In the genomic region with DNA sequence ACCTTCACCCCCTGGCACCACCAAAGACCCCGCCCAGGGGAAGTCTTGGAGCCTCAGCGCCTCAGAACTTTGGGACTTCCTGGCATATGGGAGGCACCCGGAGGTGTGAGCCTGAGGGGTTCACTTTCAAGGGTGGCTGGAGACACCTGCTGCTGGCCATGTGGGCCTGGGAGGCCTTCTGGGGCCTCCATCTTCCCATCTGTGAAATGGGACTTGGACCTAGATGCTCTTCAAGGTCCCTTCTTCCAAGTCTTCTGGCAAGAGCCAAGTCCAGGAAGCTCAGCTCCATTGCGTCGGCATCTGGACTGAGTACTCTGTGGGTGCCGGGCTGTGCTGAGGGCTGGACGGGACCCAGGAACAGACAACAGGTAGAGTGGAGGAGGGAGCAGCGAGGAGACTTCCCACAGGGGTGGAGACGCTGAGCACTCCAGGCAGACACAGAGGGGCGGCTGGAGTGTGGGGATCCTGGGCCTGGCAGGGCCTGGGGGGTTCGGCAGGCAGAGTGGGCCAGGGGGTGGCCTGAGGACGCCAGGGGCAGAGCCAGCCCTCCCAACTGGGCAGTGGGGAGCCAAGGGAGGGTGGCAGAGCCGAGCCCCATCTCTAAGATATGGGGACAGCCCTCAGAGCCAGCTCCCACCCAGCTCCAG, we compare ENCODE assay signal across 14 cellular contexts. TPM values are rescaled to one million over a fixed set of nuclear protein-coding genes. Genes with fewer than 3 reads are reported as not detected.
DNase-seq lines count a peak whose midpoint lies in the region; ATAC-seq and TF ChIP-seq lines count a peak whose summit lies in the region.
"Had no signal": no experiment of that assay in that cellular context is flagged by ENCODE, and none has a peak within 500 bp of the region (broad histone marks: within the 10 kb centered on the region; RNA-seq: fewer than 3 reads in every experiment).

No MANE protein-coding gene starts in this region.

- H3K4me1 Mint-ChIP-seq in activated naive CD8-positive, alpha-beta T cell treated with anti-CD3 and anti-CD28 coated beads for 36 hours: peaks cover 47% of the 10 kb centered on the region
- peaks cover 37 to 58% of the 10 kb centered on the region in 2 donors for H3K4me1 Mint-ChIP-seq in natural killer cell

- ATAC-seq in natural killer cell (no peak), gastrocnemius medialis (no peak)

- H3K27me3 ChIP-seq in HL-60 (ENCODE audit: insufficient read depth, poor library complexity, severe bottlenecking) (no peaks in the 10 kb centered on the region), gastrocnemius medialis (no peaks in the 10 kb centered on the region)
- H3K27me3 ChIP-seq: sigmoid colon had no signal

- peak overlapping the region; percentile 69 for H3K4me3 Mint-ChIP-seq in activated naive CD8-positive, alpha-beta T cell treated with anti-CD3 and anti-CD28 coated beads for 36 hours
- peak overlapping the region; percentile 85 for H3K4me3 Mint-ChIP-seq in natural killer cell
- H3K4me3 Mint-ChIP-seq: brain had no signal

- no peaks in the 10 kb centered on the region for H3K27me3 Mint-ChIP-seq in activated naive CD8-positive, alpha-beta T cell treated with anti-CD3 and anti-CD28 coated beads for 36 hours
- H3K27me3 Mint-ChIP-seq in natural killer cell (ENCODE audit: low read depth in 2 of 2): no peaks in the 10 kb centered on the region
- H3K27me3 Mint-ChIP-seq: brain had no signal

- in situ Hi-C loops in gastrocnemius medialis (cut with MboI; ENCODE audit: low sequenced_read_pairs in 4 of 4): no loop called here

- no peak overlapping the region for H3K4me3 ChIP-seq in HL-60 (replicated peaks; ENCODE audit: insufficient read depth, low read length)
- no peak overlapping the region for H3K4me3 ChIP-seq in gastrocnemius medialis
- H3K4me3 ChIP-seq: sigmoid colon had no signal

- no peaks in the 10 kb centered on the region for H3K9me3 Mint-ChIP-seq in activated naive CD8-positive, alpha-beta T cell treated with anti-CD3 and anti-CD28 coated beads for 36 hours
- H3K9me3 Mint-ChIP-seq in natural killer cell: no peaks in the 10 kb centered on the region

- DNase-seq in HL-60 (ENCODE audit: low read depth in 1 of 2, low spot score in 1 of 2): no peak
- no peak for DNase-seq in activated naive CD8-positive, alpha-beta T cell treated with anti-CD3 and anti-CD28 coated beads for 36 hours
- no peak for DNase-seq in natural killer cell
- no peak for DNase-seq in NCI-H526 treated with DMSO at 0.1 percent for 48 hours (lab: John Stamatoyannopoulos, UW)
- DNase-seq in gastrocnemius medialis: no peak
- no peak for DNase-seq in NCI-H2171 (lab: John Stamatoyannopoulos, UW)
- DNase-seq in ureter (ENCODE audit: low spot score): no peak
- DNase-seq: HCEC 1CT, sigmoid colon had no signal

- no peaks in the 10 kb centered on the region for H3K36me3 ChIP-seq in gastrocnemius medialis
- H3K36me3 ChIP-seq: sigmoid colon had no signal

- H3K4me1 ChIP-seq in gastrocnemius medialis: peaks cover 20 to 25% of the 10 kb centered on the region in 2 donors

- no peaks in the 10 kb centered on the region for H3K9me3 ChIP-seq in gastrocnemius medialis
- H3K9me3 ChIP-seq: sigmoid colon had no signal

- TF ChIP-seq CTCF in C4-2B (conservative IDR thresholded peaks at IDR 0.05) (no peak), HL-60 (IDR thresholded peaks at IDR 0.05; ENCODE audit: insufficient read depth, low read length) (no peak), natural killer cell (IDR thresholded peaks at IDR 0.05) (no peak), gastrocnemius medialis (IDR thresholded peaks at IDR 0.05 in 4 of 5, conservative IDR thresholded peaks at IDR 0.05 in 1 of 5) (no peak)

- intact Hi-C loops in natural killer cell (cut with micrococcal nuclease): loop anchor here (5.0 kb wide), 1 partner anchor 93 kb away; no protein-coding TSS in a partner anchor
- intact Hi-C loops in gastrocnemius medialis (cut with DNase I; ENCODE audit: low total_unique reads): no loop called here

- peak overlapping the region; percentile 96 for H3K27ac ChIP-seq in C4-2B
- H3K27ac ChIP-seq in HL-60 (replicated peaks): peak overlapping the region; percentile 81
- no peak overlapping the region for H3K27ac ChIP-seq in gastrocnemius medialis

- peak overlapping the region; percentile 88 for H3K27ac Mint-ChIP-seq in activated naive CD8-positive, alpha-beta T cell treated with anti-CD3 and anti-CD28 coated beads for 36 hours
- peak overlapping the region in 1 of 2 donors; percentile 95 for H3K27ac Mint-ChIP-seq in natural killer cell

- no peak for TF ChIP-seq POLR2A in gastrocnemius medialis (IDR thresholded peaks at IDR 0.05)

- H3K36me3 Mint-ChIP-seq in activated naive CD8-positive, alpha-beta T cell treated with anti-CD3 and anti-CD28 coated beads for 36 hours: no peaks in the 10 kb centered on the region
- no peaks in the 10 kb centered on the region for H3K36me3 Mint-ChIP-seq in natural killer cell
- H3K36me3 Mint-ChIP-seq: brain had no signal

RNA-seq across cellular contexts. Expression of gene LFNG, which starts 9.3 kb away (rescaled TPM):
- total RNA-seq in activated naive CD8-positive, alpha-beta T cell treated with anti-CD3 and anti-CD28 coated beads for 36 hours: 10 to 100 TPM; 21.0 to 25.8 TPM
- total RNA-seq in natural killer cell (100 to 1,000 TPM; 140 to 191 (median 176) TPM), gastrocnemius medialis (1 to 10 TPM; 1.0 to 5.9 (median 1.7) TPM), ureter (22.5 TPM)

RNA-seq across cellular contexts. Expression of gene GRIFIN, which starts 34.1 kb away (rescaled TPM):
- not detected for total RNA-seq in activated naive CD8-positive, alpha-beta T cell treated with anti-CD3 and anti-CD28 coated beads for 36 hours
- not detected for total RNA-seq in natural killer cell
- total RNA-seq in gastrocnemius medialis: not detected
- not detected for total RNA-seq in ureter
- total RNA-seq: glomerular endothelial cell, HT1080, sigmoid colon, temporal lobe had no signal

RNA-seq across cellular contexts. Expression of gene BRAT1, which starts 45.1 kb away (rescaled TPM):
- 10 to 100 TPM; 36.4 to 37.8 TPM for total RNA-seq in activated naive CD8-positive, alpha-beta T cell treated with anti-CD3 and anti-CD28 coated beads for 36 hours
- total RNA-seq in natural killer cell (10 to 100 TPM; 24.9 to 26.7 (median 25.6) TPM), gastrocnemius medialis (10 to 100 TPM; 15.3 to 36.4 (median 20.2) TPM), ureter (24.0 TPM)

RNA-seq across cellular contexts. Expression of gene IQCE, which starts 48.5 kb away (rescaled TPM):
- total RNA-seq in activated naive CD8-positive, alpha-beta T cell treated with anti-CD3 and anti-CD28 coated beads for 36 hours: 1 to 10 TPM; 5.4 to 6.1 TPM
- 10 to 100 TPM in 2 of 3 donors, 1 to 10 TPM in 1; 9.6 to 13.5 (median 11.3) TPM for total RNA-seq in natural killer cell
- total RNA-seq in gastrocnemius medialis: 10 to 100 TPM in 1 of 4 donors, 1 to 10 TPM in 3; 6.3 to 11.5 (median 8.8) TPM
- 23.0 TPM for total RNA-seq in ureter

Comparison
In these comparisons a context has a peak if more than half of its experiments do, and no peak if none do; other contexts are left out.
1. H3K27ac ChIP-seq: peak in C4-2B (single experiment) and HL-60 (single experiment); none in gastrocnemius medialis (0 of 4).